In the genomic region with DNA sequence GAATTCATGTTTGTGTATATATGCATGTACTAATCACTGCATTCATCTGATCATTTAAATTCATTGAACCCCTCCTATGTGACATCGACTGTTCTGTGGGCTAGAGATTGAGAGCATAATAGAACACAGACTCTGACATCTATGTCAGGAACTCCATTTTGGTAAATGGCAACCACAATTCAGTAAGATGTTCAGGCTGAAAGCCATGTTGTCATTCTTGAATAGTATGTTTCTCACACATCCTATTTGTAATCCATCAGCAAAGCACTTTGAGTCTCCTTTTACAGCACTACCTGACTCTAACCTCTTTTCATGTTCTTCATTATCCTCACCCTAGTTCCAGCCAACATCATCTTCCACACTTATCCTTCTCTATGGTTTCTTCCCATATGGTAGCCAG, we compare ENCODE assay signal across 40 cellular contexts.
"Had no signal": no experiment of that assay in that cellular context is flagged by ENCODE, and none has a peak within 500 bp of the region (broad histone marks: within the 10 kb centered on the region; RNA-seq: fewer than 3 reads in every experiment).

No MANE protein-coding gene starts in this region.

- FAIRE-seq: astrocyte had no signal

- ATAC-seq: activated naive CD4-positive, alpha-beta T cell treated with anti-CD3 and anti-CD28 coated beads, Interleukin-2, amount 50 U/mL, for 72 hours; activated naive CD8-positive, alpha-beta T cell treated with anti-CD3 and anti-CD28 coated beads, Interleukin-2, amount 50 U/mL, for 24 hours; activated T-cell treated with anti-CD3 and anti-CD28 coated beads, Interleukin-2, amount 50 U/mL, for 4 hours; activated T-cell treated with anti-CD3 and anti-CD28 coated beads, Interleukin-2, amount 50 U/mL, for 72 hours; activated T-helper 17 cell treated with anti-CD3 and anti-CD28 coated beads, Interleukin-2, amount 50 U/mL, for 72 hours; body of pancreas had no signal

- H3K4me3 Mint-ChIP-seq: activated naive CD4-positive, alpha-beta T cell treated with anti-CD3 and anti-CD28 coated beads for 36 hours; activated naive CD4-positive, alpha-beta T cell treated with anti-CD3 and anti-CD28 coated beads, Interleukin-2, amount 10 ng/mL, durations not matched to agents 7 days and 5 days; activated naive CD4-positive, alpha-beta T cell treated with anti-CD3 and anti-CD28 coated beads, Interleukin-2, amount 50 U/mL, for 24 hours; activated naive CD8-positive, alpha-beta T cell; activated naive CD8-positive, alpha-beta T cell treated with anti-CD3 and anti-CD28 coated beads for 36 hours; activated naive CD8-positive, alpha-beta T cell treated with anti-CD3 and anti-CD28 coated beads, Interleukin-2, amount 10 ng/mL, durations not matched to agents 7 days and 5 days; activated naive CD8-positive, alpha-beta T cell treated with anti-CD3 and anti-CD28 coated beads, Interleukin-2, amount 50 U/mL, for 24 hours; activated T-cell treated with anti-CD3 and anti-CD28 coated beads, Interleukin-2, amount 50 U/mL, for 24 hours; activated T-cell treated with anti-CD3 and anti-CD28 coated beads, Interleukin-2, amount 50 U/mL, for 4 hours; activated T-cell treated with anti-CD3 and anti-CD28 coated beads, Interleukin-2, amount 50 U/mL, for 72 hours; activated T-helper 1 cell treated with anti-CD3 and anti-CD28 coated beads, Interleukin-12 subunit alpha, Interleukin-12 subunit beta, Interleukin-2, Interleukin-4 antibody, amounts not matched to agents 30 ng/mL and 10 ng/mL and 1 ng/mL, durations not matched to agents 14 hours and 24 hours and 36 hours; activated T-helper 17 cell treated with anti-CD3 and anti-CD28 coated beads, Interleukin-2, amount 50 U/mL, for 72 hours; brain; central memory CD8-positive, alpha-beta T cell had no signal

- H3K9me3 ChIP-seq: adrenal gland, ascending aorta, body of pancreas, breast epithelium had no signal

- DNase-seq: activated effector memory CD4-positive, alpha-beta T cell treated with anti-CD3 and anti-CD28 coated beads, Interleukin-2, amount 50 U/mL, for 16 hours; activated effector memory CD4-positive, alpha-beta T cell treated with Interleukin-2 at 50 U/mL for 16 hours; activated gamma-delta T cell; activated gamma-delta T cell treated with Interleukin-2 at 50 U/mL for 16 hours; activated naive CD4-positive, alpha-beta T cell; activated naive CD4-positive, alpha-beta T cell treated with anti-CD3 and anti-CD28 coated beads for 36 hours; activated naive CD4-positive, alpha-beta T cell treated with anti-CD3 and anti-CD28 coated beads, Interleukin-2, amount 10 ng/mL, durations not matched to agents 7 days and 5 days; activated naive CD4-positive, alpha-beta T cell treated with anti-CD3 and anti-CD28 coated beads, Interleukin-2, amount 50 U/mL, for 16 hours; activated naive CD4-positive, alpha-beta T cell treated with Interleukin-2 at 50 U/mL for 16 hours; activated naive CD8-positive, alpha-beta T cell treated with anti-CD3 and anti-CD28 coated beads for 36 hours; activated naive CD8-positive, alpha-beta T cell treated with anti-CD3 and anti-CD28 coated beads, Interleukin-2, amount 10 ng/mL, durations not matched to agents 7 days and 5 days; activated naive CD8-positive, alpha-beta T cell treated with anti-CD3 and anti-CD28 coated beads, Interleukin-2, amount 50 U/mL, for 24 hours; activated T-cell treated with anti-CD3 and anti-CD28 coated beads for 4 hours; activated T-cell treated with anti-CD3 and anti-CD28 coated beads, Interleukin-2, amount 50 U/mL, for 1 hour; activated T-cell treated with anti-CD3 and anti-CD28 coated beads, Interleukin-2, amount 50 U/mL, for 24 hours; activated T-cell treated with anti-CD3 and anti-CD28 coated beads, Interleukin-2, amount 50 U/mL, for 4 hours; activated T-cell treated with anti-CD3 and anti-CD28 coated beads, Interleukin-2, amount 50 U/mL, for 48 hours; activated T-cell treated with anti-CD3 and anti-CD28 coated beads, Interleukin-2, amount 50 U/mL, for 72 hours; adrenal gland; amniotic stem cell; amygdala; anterior cingulate cortex; aorta; body of pancreas; brain microvascular endothelial cell; caudate nucleus; central memory CD4-positive, alpha-beta T cell; cerebellar nuclear complex had no signal

- H3K4me3 ChIP-seq: adrenal gland, ascending aorta, body of pancreas, breast epithelium, cardiac muscle cell had no signal

- H3K27ac Mint-ChIP-seq: activated naive CD4-positive, alpha-beta T cell treated with anti-CD3 and anti-CD28 coated beads for 36 hours; activated naive CD4-positive, alpha-beta T cell treated with anti-CD3 and anti-CD28 coated beads, Interleukin-2, amount 10 ng/mL, durations not matched to agents 7 days and 5 days; activated naive CD4-positive, alpha-beta T cell treated with anti-CD3 and anti-CD28 coated beads, Interleukin-2, amount 50 U/mL, for 24 hours; activated naive CD4-positive, alpha-beta T cell treated with anti-CD3 and anti-CD28 coated beads, Interleukin-2, amount 50 U/mL, for 72 hours; activated naive CD8-positive, alpha-beta T cell; activated naive CD8-positive, alpha-beta T cell treated with anti-CD3 and anti-CD28 coated beads for 36 hours; activated naive CD8-positive, alpha-beta T cell treated with anti-CD3 and anti-CD28 coated beads, Interleukin-2, amount 10 ng/mL, durations not matched to agents 7 days and 5 days; activated naive CD8-positive, alpha-beta T cell treated with anti-CD3 and anti-CD28 coated beads, Interleukin-2, amount 50 U/mL, for 24 hours; activated T-cell treated with anti-CD3 and anti-CD28 coated beads, Interleukin-2, amount 50 U/mL, for 24 hours; activated T-cell treated with anti-CD3 and anti-CD28 coated beads, Interleukin-2, amount 50 U/mL, for 72 hours; activated T-helper 1 cell treated with anti-CD3 and anti-CD28 coated beads, Interleukin-12 subunit alpha, Interleukin-12 subunit beta, Interleukin-2, Interleukin-4 antibody, amounts not matched to agents 30 ng/mL and 10 ng/mL and 1 ng/mL, durations not matched to agents 14 hours and 24 hours and 36 hours; activated T-helper 17 cell treated with anti-CD3 and anti-CD28 coated beads, Interleukin-2, amount 50 U/mL, for 72 hours; activated T-helper 2 cell treated with anti-CD3 and anti-CD28 coated beads, Interferon-gamma antibody, Interleukin-2, Interleukin-4, amounts not matched to agents 10 μg/mL and 5 μg/mL and 100 μg/mL, durations not matched to agents 14 hours and 24 hours and 36 hours; brain had no signal

- H3K4me1 Mint-ChIP-seq: activated naive CD4-positive, alpha-beta T cell treated with anti-CD3 and anti-CD28 coated beads, Interleukin-2, amount 10 ng/mL, durations not matched to agents 7 days and 5 days; activated naive CD4-positive, alpha-beta T cell treated with anti-CD3 and anti-CD28 coated beads, Interleukin-2, amount 50 U/mL, for 24 hours; activated naive CD8-positive, alpha-beta T cell treated with anti-CD3 and anti-CD28 coated beads for 36 hours; activated naive CD8-positive, alpha-beta T cell treated with anti-CD3 and anti-CD28 coated beads, Interleukin-2, amount 10 ng/mL, durations not matched to agents 7 days and 5 days; activated naive CD8-positive, alpha-beta T cell treated with anti-CD3 and anti-CD28 coated beads, Interleukin-2, amount 50 U/mL, for 24 hours; activated T-helper 17 cell treated with anti-CD3 and anti-CD28 coated beads, Interleukin-2, amount 50 U/mL, for 72 hours; brain; central memory CD8-positive, alpha-beta T cell had no signal

- H3K27me3 ChIP-seq: adrenal gland, ascending aorta, body of pancreas, brain microvascular endothelial cell, breast epithelium had no signal

- H3K36me3 Mint-ChIP-seq: activated naive CD4-positive, alpha-beta T cell treated with anti-CD3 and anti-CD28 coated beads, Interleukin-2, amount 10 ng/mL, durations not matched to agents 7 days and 5 days; activated naive CD4-positive, alpha-beta T cell treated with anti-CD3 and anti-CD28 coated beads, Interleukin-2, amount 50 U/mL, for 24 hours; activated naive CD4-positive, alpha-beta T cell treated with anti-CD3 and anti-CD28 coated beads, Interleukin-2, amount 50 U/mL, for 72 hours; activated naive CD8-positive, alpha-beta T cell; activated naive CD8-positive, alpha-beta T cell treated with anti-CD3 and anti-CD28 coated beads for 36 hours; activated naive CD8-positive, alpha-beta T cell treated with anti-CD3 and anti-CD28 coated beads, Interleukin-2, amount 10 ng/mL, durations not matched to agents 7 days and 5 days; brain had no signal

- H3K9me3 Mint-ChIP-seq: activated naive CD4-positive, alpha-beta T cell treated with anti-CD3 and anti-CD28 coated beads, Interleukin-2, amount 10 ng/mL, durations not matched to agents 7 days and 5 days; activated naive CD4-positive, alpha-beta T cell treated with anti-CD3 and anti-CD28 coated beads, Interleukin-2, amount 50 U/mL, for 24 hours; activated naive CD8-positive, alpha-beta T cell treated with anti-CD3 and anti-CD28 coated beads, Interleukin-2, amount 10 ng/mL, durations not matched to agents 7 days and 5 days; activated naive CD8-positive, alpha-beta T cell treated with anti-CD3 and anti-CD28 coated beads, Interleukin-2, amount 50 U/mL, for 24 hours; activated T-cell treated with anti-CD3 and anti-CD28 coated beads, Interleukin-2, amount 50 U/mL, for 24 hours; activated T-cell treated with anti-CD3 and anti-CD28 coated beads, Interleukin-2, amount 50 U/mL, for 4 hours; activated T-cell treated with anti-CD3 and anti-CD28 coated beads, Interleukin-2, amount 50 U/mL, for 72 hours; activated T-helper 1 cell treated with anti-CD3 and anti-CD28 coated beads, Interleukin-12 subunit alpha, Interleukin-12 subunit beta, Interleukin-2, Interleukin-4 antibody, amounts not matched to agents 30 ng/mL and 10 ng/mL and 1 ng/mL, durations not matched to agents 14 hours and 24 hours and 36 hours; activated T-helper 2 cell treated with anti-CD3 and anti-CD28 coated beads, Interferon-gamma antibody, Interleukin-2, Interleukin-4, amounts not matched to agents 10 μg/mL and 5 μg/mL and 100 μg/mL, durations not matched to agents 14 hours and 24 hours and 36 hours; brain; central memory CD8-positive, alpha-beta T cell had no signal

- H3K36me3 ChIP-seq: adrenal gland, ascending aorta, brain microvascular endothelial cell, breast epithelium, cardiac muscle cell had no signal

- H3K4me1 ChIP-seq: adrenal gland, ascending aorta, body of pancreas had no signal

- H3K27me3 Mint-ChIP-seq: activated naive CD8-positive, alpha-beta T cell treated with anti-CD3 and anti-CD28 coated beads, Interleukin-2, amount 10 ng/mL, durations not matched to agents 7 days and 5 days; activated naive CD8-positive, alpha-beta T cell treated with anti-CD3 and anti-CD28 coated beads, Interleukin-2, amount 50 U/mL, for 24 hours had no signal

- H3K27ac ChIP-seq: adrenal gland, ascending aorta, body of pancreas, brain microvascular endothelial cell, breast epithelium, cardiac muscle cell had no signal
